ENCODE assay signal across 16 cellular contexts in genomic region chr10:7481382-7481765, GRCh38.
DNase-seq lines count a peak whose midpoint lies in the region; TF ChIP-seq lines count a peak whose summit lies in the region.
"Had no signal": no experiment of that assay in that cellular context is flagged by ENCODE, and none has a peak within 500 bp of the region (broad histone marks: within the 10 kb centered on the region; RNA-seq: fewer than 3 reads in every experiment).

No MANE protein-coding gene starts in this region.

- H3K4me2 ChIP-seq in OCI-LY3 (ENCODE audit: low read length) = peak overlapping the region; percentile 63
- H3K4me2 ChIP-seq: A549 had no signal

- peak overlapping the region; percentile 59 for H3K27ac Mint-ChIP-seq in activated CD4-positive, alpha-beta memory T cell treated with anti-CD3 and anti-CD28 coated beads, Interleukin-2, amount 10 ng/mL, durations not matched to agents 7 days and 5 days
- H3K27ac Mint-ChIP-seq in activated CD4-positive, alpha-beta memory T cell treated with anti-CD3 and anti-CD28 coated beads for 36 hours = no peak overlapping the region

- no peaks in the 10 kb centered on the region for H4K20me1 ChIP-seq in OCI-LY3 (ENCODE audit: insufficient read depth, low read length)

- H3K27me3 Mint-ChIP-seq in activated CD4-positive, alpha-beta memory T cell treated with anti-CD3 and anti-CD28 coated beads, Interleukin-2, amount 10 ng/mL, durations not matched to agents 7 days and 5 days = no peaks in the 10 kb centered on the region
- no peaks in the 10 kb centered on the region for H3K27me3 Mint-ChIP-seq in activated CD4-positive, alpha-beta memory T cell treated with anti-CD3 and anti-CD28 coated beads for 36 hours

- peaks cover 2% of the 10 kb centered on the region for H3K36me3 ChIP-seq in OCI-LY3 (replicated peaks; ENCODE audit: low read depth, low read length)

- TF ChIP-seq CTCF in OCI-LY3 (IDR thresholded peaks at IDR 0.05; ENCODE audit: low read depth, low read length) (no peak), retinal pigment epithelial cell (conservative IDR thresholded peaks at IDR 0.05; ENCODE audit: low read depth, low read length) (no peak)

- H3K9ac ChIP-seq in OCI-LY3 (ENCODE audit: low read length) = no peak overlapping the region; the same call in 1 of the 2 replicates

- peak overlapping the region; percentile 100 for H3K27ac ChIP-seq in OCI-LY3 (ENCODE audit: low read length)
- H3K27ac ChIP-seq: A549 had no signal

- POLR2A ChIA-PET in activated CD4-positive, alpha-beta memory T cell treated with anti-CD3 and anti-CD28 coated beads, Interleukin-2, amount 10 ng/mL, durations not matched to agents 7 days and 5 days (lab: Charles Lee) = no interaction called here
- POLR2A ChIA-PET in activated CD4-positive, alpha-beta memory T cell treated with anti-CD3 and anti-CD28 coated beads for 36 hours (lab: Charles Lee) = no interaction called here

- H3K27me3 ChIP-seq in OCI-LY3 (ENCODE audit: low read depth, low read length) = no peaks in the 10 kb centered on the region

- no peaks in the 10 kb centered on the region for H3K9me3 Mint-ChIP-seq in activated CD4-positive, alpha-beta memory T cell treated with anti-CD3 and anti-CD28 coated beads, Interleukin-2, amount 10 ng/mL, durations not matched to agents 7 days and 5 days
- no peaks in the 10 kb centered on the region for H3K9me3 Mint-ChIP-seq in activated CD4-positive, alpha-beta memory T cell treated with anti-CD3 and anti-CD28 coated beads for 36 hours

- peaks cover 21% of the 10 kb centered on the region for H3K36me3 Mint-ChIP-seq in activated CD4-positive, alpha-beta memory T cell treated with anti-CD3 and anti-CD28 coated beads, Interleukin-2, amount 10 ng/mL, durations not matched to agents 7 days and 5 days (ENCODE audit: low read depth)
- no peaks in the 10 kb centered on the region for H3K36me3 Mint-ChIP-seq in activated CD4-positive, alpha-beta memory T cell treated with anti-CD3 and anti-CD28 coated beads for 36 hours

- CTCF ChIA-PET in activated CD4-positive, alpha-beta memory T cell treated with anti-CD3 and anti-CD28 coated beads, Interleukin-2, amount 10 ng/mL, durations not matched to agents 7 days and 5 days (lab: Charles Lee) = interaction anchor here (1.4 kb wide), 1 partner anchor 44 kb away, joined by 4 read pairs; no protein-coding TSS in a partner anchor
- CTCF ChIA-PET in activated CD4-positive, alpha-beta memory T cell treated with anti-CD3 and anti-CD28 coated beads for 36 hours (lab: Charles Lee) = no interaction called here

- H3K4me3 Mint-ChIP-seq in activated CD4-positive, alpha-beta memory T cell treated with anti-CD3 and anti-CD28 coated beads, Interleukin-2, amount 10 ng/mL, durations not matched to agents 7 days and 5 days = no peak overlapping the region
- H3K4me3 Mint-ChIP-seq in activated CD4-positive, alpha-beta memory T cell treated with anti-CD3 and anti-CD28 coated beads for 36 hours = no peak overlapping the region

- no peak overlapping the region for H3K4me3 ChIP-seq in OCI-LY3 (ENCODE audit: low read length)
- H3K4me3 ChIP-seq in retinal pigment epithelial cell (ENCODE audit: low read length) = no peak overlapping the region
- H3K4me3 ChIP-seq: A549 had no signal

- peaks cover 10% of the 10 kb centered on the region; the same call in 1 of the 2 replicates for H3K9me3 ChIP-seq in OCI-LY3 (ENCODE audit: insufficient read depth, low read length)
- H3K9me3 ChIP-seq: A549 had no signal

- intact Hi-C loops in activated CD4-positive, alpha-beta memory T cell treated with anti-CD3 and anti-CD28 coated beads for 36 hours (cut with micrococcal nuclease) = loop anchor here (5.0 kb wide), 1 partner anchor 69 kb away; the partner anchor contains the start of gene SFMBT2

- no peak for DNase-seq in activated CD4-positive, alpha-beta memory T cell treated with anti-CD3 and anti-CD28 coated beads, Interleukin-2, amount 10 ng/mL, durations not matched to agents 7 days and 5 days
- no peak for DNase-seq in activated CD4-positive, alpha-beta memory T cell treated with anti-CD3 and anti-CD28 coated beads for 36 hours
- DNase-seq in dermis blood vessel endothelial cell (peak; percentile 3), retinal pigment epithelial cell (ENCODE audit: low read depth) (peak; percentile 15), NCI-H2196 (lab: John Stamatoyannopoulos, UW; ENCODE audit: unreplicated experiment) (no peak), NCI-H1436 (lab: John Stamatoyannopoulos, UW) (no peak), NOMO-1 (lab: John Stamatoyannopoulos, UW; ENCODE audit: unreplicated experiment in 2 of 2) (no peak)
- DNase-seq: activated T-cell treated with anti-CD3 and anti-CD28 coated beads for 4 hours; erythroblast; midbrain; NCI-H187 treated with DMSO at 0.1 percent for 48 hours; NCI-H510A treated with DMSO at 0.1 percent for 48 hours; stimulated activated CD4-positive, alpha-beta T cell treated with anti-CD3 and anti-CD28 coated beads, Interleukin-4, amount 100 ng/mL, for 1 hour; stimulated activated CD8-positive, alpha-beta memory T cell treated with anti-CD3 and anti-CD28 coated beads, Interleukin-4, amount 100 ng/mL, for 48 hours had no signal

- H3K4me1 Mint-ChIP-seq in activated CD4-positive, alpha-beta memory T cell treated with anti-CD3 and anti-CD28 coated beads, Interleukin-2, amount 10 ng/mL, durations not matched to agents 7 days and 5 days = peaks cover 70% of the 10 kb centered on the region
- peaks cover 66% of the 10 kb centered on the region for H3K4me1 Mint-ChIP-seq in activated CD4-positive, alpha-beta memory T cell treated with anti-CD3 and anti-CD28 coated beads for 36 hours (ENCODE audit: low read depth)

- no peak overlapping the region for H2AFZ ChIP-seq in OCI-LY3 (ENCODE audit: low read depth, low read length)

- H3K79me2 ChIP-seq in OCI-LY3 (ENCODE audit: low read length) = no peaks in the 10 kb centered on the region

- H3K4me1 ChIP-seq in OCI-LY3 (ENCODE audit: low read length) = peaks cover 84% of the 10 kb centered on the region
- H3K4me1 ChIP-seq: A549 had no signal

Comparison
In these comparisons a context has a peak if more than half of its experiments do, and no peak if none do; other contexts are left out.
1. DNase-seq: peak in dermis blood vessel endothelial cell (single experiment) and retinal pigment epithelial cell (single experiment); none in activated CD4-positive, alpha-beta memory T cell treated with anti-CD3 and anti-CD28 coated beads, Interleukin-2, amount 10 ng/mL, durations not matched to agents 7 days and 5 days (single experiment), activated CD4-positive, alpha-beta memory T cell treated with anti-CD3 and anti-CD28 coated beads for 36 hours (single experiment), NCI-H2196 (single experiment), NCI-H1436 (single experiment) and NOMO-1 (0 of 2).